ENCODE assay signal across 8 cellular contexts in genomic region chr16:87062569-87063442, GRCh38.
DNase-seq lines count a peak whose midpoint lies in the region; ATAC-seq, FAIRE-seq and TF ChIP-seq lines count a peak whose summit lies in the region.

No MANE protein-coding gene starts in this region.

- H3K4me1 Mint-ChIP-seq in Caco-2 (ENCODE audit: low read depth, unreplicated experiment), result no peaks in the 10 kb centered on the region
- H3K4me1 Mint-ChIP-seq in astrocyte (ENCODE audit: low read depth, unreplicated experiment), result no peaks in the 10 kb centered on the region

- H3K27me3 ChIP-seq in Caco-2 (replicated peaks; ENCODE audit: control insufficient read depth, insufficient read depth, low read length) (no peaks in the 10 kb centered on the region), astrocyte (ENCODE audit: insufficient read depth, low read length) (no peaks in the 10 kb centered on the region)

- H3K4me3 Mint-ChIP-seq in Caco-2 (ENCODE audit: unreplicated experiment) (no peak overlapping the region), astrocyte (ENCODE audit: unreplicated experiment) (peak overlapping the region; percentile 64)

- H3K4me2 ChIP-seq in astrocyte (ENCODE audit: low read length), result peak overlapping the region; percentile 78

- peak; percentile 90 to 92 for TF ChIP-seq CTCF in Caco-2 (IDR thresholded peaks at IDR 0.05; ENCODE audit: insufficient read depth in 1 of 2, low read depth in 1 of 2, low read length in 1 of 2, severe bottlenecking in 1 of 2, unreplicated experiment in 1 of 2)
- TF ChIP-seq CTCF in astrocyte (IDR thresholded peaks at IDR 0.05; ENCODE audit: insufficient read depth, low read depth, low read length), result peak; percentile 71

- H3K9me3 Mint-ChIP-seq in Caco-2 (ENCODE audit: unreplicated experiment), result no peaks in the 10 kb centered on the region
- no peaks in the 10 kb centered on the region for H3K9me3 Mint-ChIP-seq in astrocyte (ENCODE audit: unreplicated experiment)

- intact Hi-C loops in Caco-2 (cut with micrococcal nuclease; ENCODE audit: unreplicated experiment), result loop anchor here (1.0 to 10.0 kb wide), 3 partner anchors 212 to 500 kb away; partner anchors contain the start of gene FOXL1

- no peak overlapping the region for H2AFZ ChIP-seq in astrocyte (ENCODE audit: low read depth, low read length)

- POLR2A ChIA-PET in Caco-2 (lab: Charles Lee), result interaction anchor here (0.7 to 0.8 kb wide), 2 partner anchors 10 to 508 kb away, joined by 3 to 4 read pairs; partner anchors contain the start of gene MTHFSD

- peak overlapping the region; percentile 56 for H3K9ac ChIP-seq in astrocyte (ENCODE audit: low read length)

- CTCF ChIA-PET in Caco-2 (lab: Charles Lee), result interaction anchor here (0.6 to 1.6 kb wide), 13 partner anchors 15 to 504 kb away, joined by 3 to 35 read pairs (median 4); no protein-coding TSS in a partner anchor

- H3K79me2 ChIP-seq in astrocyte (ENCODE audit: insufficient read depth, low read length), result no peaks in the 10 kb centered on the region

- H3K36me3 Mint-ChIP-seq in Caco-2 (ENCODE audit: insufficient read depth, unreplicated experiment) (no peaks in the 10 kb centered on the region), astrocyte (ENCODE audit: low read depth, unreplicated experiment) (no peaks in the 10 kb centered on the region)

- no TSS peak for BruUV-seq in Caco-2 (replicated peaks; lab: Mats Ljungman, UMichigan)

- ATAC-seq in GM19324 (IDR thresholded peaks at IDR 0.05; ENCODE audit: low FRiP score, unreplicated experiment), result no peak
- ATAC-seq in HG03025 (IDR thresholded peaks at IDR 0.05; ENCODE audit: low FRiP score, unreplicated experiment), result no peak

- H3K9me3 ChIP-seq in Caco-2, result 0 out of 2 replicates have a peak, but pooled peaks cover under 1% of the 10 kb centered on the region
- H3K9me3 ChIP-seq in astrocyte (ENCODE audit: insufficient read depth, low read depth, low read length), result no peaks in the 10 kb centered on the region

- H3K4me1 ChIP-seq in Caco-2, result no peaks in the 10 kb centered on the region
- peaks cover 8% of the 10 kb centered on the region for H3K4me1 ChIP-seq in astrocyte (ENCODE audit: insufficient read depth, low read length)

- no peak overlapping the region for H3K27ac Mint-ChIP-seq in Caco-2 (ENCODE audit: unreplicated experiment)
- no peak overlapping the region for H3K27ac Mint-ChIP-seq in astrocyte (ENCODE audit: unreplicated experiment)

- no peak for FAIRE-seq in astrocyte (lab: Jason Lieb, UNC)

- H4K20me1 ChIP-seq in astrocyte (ENCODE audit: insufficient read depth, low read length), result no peaks in the 10 kb centered on the region

- H3K36me3 ChIP-seq in Caco-2 (ENCODE audit: control insufficient read depth, insufficient read depth, low read length) (no peaks in the 10 kb centered on the region), astrocyte (ENCODE audit: insufficient read depth, low read length) (no peaks in the 10 kb centered on the region)

- DNase-seq in Caco-2, result peak; percentile 65 to 80
- peak; percentile 50 for DNase-seq in HT1080 (ENCODE audit: low read depth)
- DNase-seq in RKO (ENCODE audit: low spot score), result peak; percentile 63
- DNase-seq in astrocyte (ENCODE audit: low read depth), result peak; percentile 31
- DNase-seq in hepatic stellate cell (ENCODE audit: low spot score), result peak; percentile 95
- DNase-seq in skeletal muscle cell (ENCODE audit: low read depth), result no peak

- H3K27me3 Mint-ChIP-seq in Caco-2 (ENCODE audit: insufficient read depth, unreplicated experiment), result peaks cover 26% of the 10 kb centered on the region
- peaks cover 28% of the 10 kb centered on the region for H3K27me3 Mint-ChIP-seq in astrocyte (ENCODE audit: low read depth, unreplicated experiment)

- no peak overlapping the region for H3K27ac ChIP-seq in astrocyte (ENCODE audit: low read depth, low read length)

- no peak overlapping the region for H3K4me3 ChIP-seq in Caco-2 (ENCODE audit: low read depth, low read length)
- H3K4me3 ChIP-seq in astrocyte (ENCODE audit: insufficient read depth, low read depth, low read length), result peak overlapping the region; percentile 30
- peak overlapping the region; percentile 30 for H3K4me3 ChIP-seq in skeletal muscle cell (ENCODE audit: low read depth, low read length)
